ENCODE assay signal across 8 cellular contexts in genomic region chr12:76348079-76348901, GRCh38. TPM values are rescaled to one million over a fixed set of nuclear protein-coding genes. Genes with fewer than 3 reads are reported as not detected.
DNase-seq lines count a peak whose midpoint lies in the region; TF ChIP-seq lines count a peak whose summit lies in the region.

Gene BBS10, minus strand, starts transcription at chr12:76348415. Its CDS starts 57 bp downstream, at chr12:76348358.

- peak within 1 kb of the TSS; percentile 95 for H3K4me3 Mint-ChIP-seq in neural progenitor cell

- H3K36me3 Mint-ChIP-seq in neural progenitor cell, result peaks cover 2% of the 10 kb centered on the region

- H3K9me3 Mint-ChIP-seq in neural progenitor cell, result no peaks in the 10 kb centered on the region

- H3K4me3 ChIP-seq in LNCaP clone FGC (ENCODE audit: low read depth, low read length) (peak within 1 kb of the TSS; percentile 74), foreskin fibroblast (ENCODE audit: low read depth in 1 of 2, low read length in 2 of 2) (peak within 1 kb of the TSS; percentile 63 to 97), neural progenitor cell (peak within 1 kb of the TSS; percentile 83)

- peak within 1 kb of the TSS; percentile 93 for H3K27ac Mint-ChIP-seq in neural progenitor cell

- H2AFZ ChIP-seq in neural progenitor cell (replicated peaks), result peak within 1 kb of the TSS; percentile 97

- H3K4me1 ChIP-seq in ES-I3 (ENCODE audit: insufficient read depth, low read length), result peaks cover 6% of the 10 kb centered on the region; the same call in 1 of the 2 replicates
- peaks cover 15% of the 10 kb centered on the region for H3K4me1 ChIP-seq in neural progenitor cell

- DNase-seq in H4 (ENCODE audit: low spot score) (peak; percentile 82), LNCaP clone FGC (ENCODE audit: low read depth) (peak; percentile 79), activated gamma-delta T cell (lab: John Stamatoyannopoulos, UW) (peak; percentile 46), foreskin fibroblast (peak; percentile 90 to 96), neural progenitor cell (ENCODE audit: low spot score) (peak; percentile 92), stromal cell of bone marrow (ENCODE audit: low read depth) (peak; percentile 87)

- peaks cover 18% of the 10 kb centered on the region for H3K4me1 Mint-ChIP-seq in neural progenitor cell

- H3K27me3 Mint-ChIP-seq in neural progenitor cell (ENCODE audit: insufficient read depth, low read depth), result peaks cover 2% of the 10 kb centered on the region

- H3K27ac ChIP-seq in neural progenitor cell, result peak within 1 kb of the TSS; percentile 86

- H3K79me2 ChIP-seq in neural progenitor cell (ENCODE audit: low read depth), result peaks cover 38% of the 10 kb centered on the region

- peak; percentile 86 for TF ChIP-seq POLR2A in Raji (IDR thresholded peaks at IDR 0.05; ENCODE audit: insufficient read depth, low read depth, low read length)

- no peaks in the 10 kb centered on the region for H3K27me3 ChIP-seq in neural progenitor cell

- H4K20me1 ChIP-seq in neural progenitor cell (ENCODE audit: low read depth), result no peaks in the 10 kb centered on the region

- H3K9ac ChIP-seq in ES-I3 (ENCODE audit: low read depth, low read length) (peak within 1 kb of the TSS; percentile 100), neural progenitor cell (peak within 1 kb of the TSS; percentile 72)

- TF ChIP-seq CTCF in LNCaP clone FGC (IDR thresholded peaks at IDR 0.05; ENCODE audit: control insufficient read depth, extremely low read depth, insufficient read depth), result peak; percentile 36; the same call in 1 of the 2 replicates
- peak; percentile 49 for TF ChIP-seq CTCF in foreskin fibroblast (IDR thresholded peaks at IDR 0.05; ENCODE audit: low read depth, low read length)
- peak; percentile 65 for TF ChIP-seq CTCF in neural progenitor cell (IDR thresholded peaks at IDR 0.05)

- H3F3A ChIP-seq in neural progenitor cell (ENCODE audit: low read depth), result peaks cover 24% of the 10 kb centered on the region

- H3K9me3 ChIP-seq in ES-I3 (ENCODE audit: control insufficient read depth, insufficient read depth, low read length) (no peaks in the 10 kb centered on the region), neural progenitor cell (ENCODE audit: low read depth) (no peaks in the 10 kb centered on the region)

- peak within 1 kb of the TSS; percentile 93 for H3K4me2 ChIP-seq in neural progenitor cell

- H3K36me3 ChIP-seq in ES-I3 (ENCODE audit: insufficient read depth, low read length), result peaks cover 5% of the 10 kb centered on the region; the same call in 1 of the 2 replicates
- H3K36me3 ChIP-seq in neural progenitor cell, result no peaks in the 10 kb centered on the region

RNA-seq across cellular contexts. Expression of gene BBS10, which starts in this region (rescaled TPM):
- total RNA-seq in H4 (2014; rRNA removed; shearing (Covaris generic)), result 7.6 and 9.7 TPM in 2 replicates
- 22.8 and 32.7 TPM in 2 replicates for total RNA-seq in neural progenitor cell (ENCODE audit: low replicate concordance)

Comparison
In these comparisons a context has a peak if more than half of its experiments do, and no peak if none do; other contexts are left out.
1. Peak in every context shown above with its lines: DNase-seq, H3K4me3 ChIP-seq and H3K27ac ChIP-seq.